22 cellular contexts compared by ENCODE assay signal in the genomic region with DNA sequence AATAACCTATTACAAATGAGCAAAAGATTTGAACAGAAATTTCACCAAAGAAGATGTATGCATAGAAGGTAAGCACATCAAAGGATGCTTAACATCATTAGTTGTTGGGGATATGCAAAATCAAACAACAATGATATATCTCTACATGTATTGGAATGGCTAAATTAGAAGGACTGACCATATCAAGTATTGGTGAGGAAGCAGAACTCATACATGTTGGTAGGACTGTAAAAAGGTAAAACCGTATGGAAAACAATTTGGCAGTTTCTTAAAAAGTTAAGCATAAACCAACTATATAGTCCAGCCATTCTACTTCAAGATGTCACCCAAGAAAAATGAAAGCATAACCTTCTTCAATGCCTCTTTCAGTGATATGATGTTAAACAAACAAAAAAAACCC.
"Had no signal": no experiment of that assay in that cellular context is flagged by ENCODE, and none has a peak within 500 bp of the region (broad histone marks: within the 10 kb centered on the region; RNA-seq: fewer than 3 reads in every experiment).

No MANE protein-coding gene starts in this region.

- H2AFZ ChIP-seq: hepatocyte had no signal

- H3K4me1 ChIP-seq: esophagus muscularis mucosa, foreskin keratinocyte, gastroesophageal sphincter, heart left ventricle, left lung, lower lobe of right lung had no signal

- H3K9me3 ChIP-seq: lower lobe of right lung, mucosa of descending colon had no signal

- ATAC-seq: foreskin keratinocyte, gastroesophageal sphincter, heart left ventricle, left cardiac atrium, left lung, left ventricle myocardium superior, lower lobe of right lung, mucosa of descending colon had no signal

- H3K4me3 ChIP-seq: coronary artery, dorsolateral prefrontal cortex, esophagus muscularis mucosa, gastroesophageal sphincter, heart left ventricle, hepatocyte, left lung, lower lobe of right lung, mucosa of descending colon had no signal

- FAIRE-seq: colon, endothelial cell of umbilical vein had no signal

- H3K79me2 ChIP-seq: hepatocyte had no signal

- H3K36me3 ChIP-seq: lower lobe of right lung had no signal

- DNase-seq: dermis blood vessel endothelial cell; dorsolateral prefrontal cortex; effector CD4-positive, alpha-beta T cell; effector memory CD4-positive, alpha-beta T cell; foreskin keratinocyte; heart left ventricle; hypothalamus; immature natural killer cell; islet precursor cell; left cardiac atrium; left lung; left ventricle myocardium superior; lower lobe of right lung; mesenchymal stem cell; mucosa of descending colon; naive B cell had no signal

- H3K27ac ChIP-seq: coronary artery, dorsolateral prefrontal cortex, esophagus muscularis mucosa, foreskin keratinocyte, gastroesophageal sphincter, heart left ventricle, hepatocyte, left lung, lower lobe of right lung had no signal

- H3K4me2 ChIP-seq: hepatocyte had no signal

- H3K27me3 ChIP-seq: dorsolateral prefrontal cortex, esophagus muscularis mucosa, foreskin keratinocyte, gastroesophageal sphincter, heart left ventricle, hepatocyte, left lung had no signal
